Comparison of ENCODE assay signal across 13 cellular contexts in genomic region chr3:50573566-50574279, GRCh38. TPM values are rescaled to one million over a fixed set of nuclear protein-coding genes. Genes with fewer than 3 reads are reported as not detected.
A peak's percentile ranks its signal among the peaks of the same experiment; 100 is the strongest.
DNase-seq lines count a peak whose midpoint lies in the region; ATAC-seq, FAIRE-seq and TF ChIP-seq lines count a peak whose summit lies in the region.
"Had no signal": no experiment of that assay in that cellular context is flagged by ENCODE, and none has a peak within 500 bp of the region (broad histone marks: within the 10 kb centered on the region; RNA-seq: fewer than 3 reads in every experiment).

No MANE protein-coding gene starts in this region.

- H3K36me3 Mint-ChIP-seq in activated naive CD8-positive, alpha-beta T cell treated with anti-CD3 and anti-CD28 coated beads, Interleukin-2, amount 10 ng/mL, durations not matched to agents 7 days and 5 days: peaks cover 51% of the 10 kb centered on the region

- H2AFZ ChIP-seq in HepG2 (ENCODE audit: low read length): no peak overlapping the region

- intact Hi-C loops in HepG2 (cut with micrococcal nuclease; ENCODE audit: unreplicated experiment) (loop anchor here (2.0 kb wide), 1 partner anchor 15 kb away; no protein-coding TSS in a partner anchor), right lobe of liver (cut with DNase I) (loop anchor here (2.0 to 5.0 kb wide), 2 partner anchors 39 kb away; partner anchors contain the start of gene CISH (in 1 of the 2)), tibial artery (cut with DNase I; ENCODE audit: low total_unique reads) (loop anchor here (10.0 kb wide), 1 partner anchor 811 kb away; the partner anchor contains the start of gene MANF)

- H3K4me3 Mint-ChIP-seq in activated naive CD8-positive, alpha-beta T cell treated with anti-CD3 and anti-CD28 coated beads, Interleukin-2, amount 10 ng/mL, durations not matched to agents 7 days and 5 days: peak overlapping the region; percentile 96

- 91% methylated on average over 7 of the region's 7 CpGs for WGBS in HepG2 (ENCODE audit: low lambda C conversion rate)
- WGBS in right lobe of liver (ENCODE audit: insufficient coverage, low coverage, low lambda C conversion rate, missing lambda C conversion rate): 68% methylated on average over 3 of the region's 7 CpGs

- no peaks in the 10 kb centered on the region for H3K79me2 ChIP-seq in HepG2 (ENCODE audit: insufficient read depth, low read length)

- H3K4me3 ChIP-seq in HepG2 (replicated peaks in 1 of 3; ENCODE audit: insufficient read depth in 1 of 3, low read depth in 2 of 3, low read length in 3 of 3) (no peak overlapping the region), right lobe of liver (no peak overlapping the region), tibial artery (no peak overlapping the region)
- H3K4me3 ChIP-seq: A549 had no signal

- ATAC-seq in HepG2 (no peak), right lobe of liver (no peak), HG02763 (IDR thresholded peaks at IDR 0.05; ENCODE audit: unreplicated experiment) (no peak)
- ATAC-seq in activated naive CD8-positive, alpha-beta T cell treated with anti-CD3 and anti-CD28 coated beads, Interleukin-2, amount 10 ng/mL, durations not matched to agents 7 days and 5 days (ENCODE audit: low read depth): peak; percentile 49
- ATAC-seq: A549 had no signal

- TF ChIP-seq EP300 in HepG2 (IDR thresholded peaks at IDR 0.05; ENCODE audit: low read depth in 2 of 2, low read length in 2 of 2) (no peak), HepG2 (CRISPR knock-in tag; IDR thresholded peaks at IDR 0.05; ENCODE audit: borderline replicate concordance) (no peak)

- H3K27ac ChIP-seq in HepG2 (ENCODE audit: extremely low read length, insufficient read depth, low read length) (no peak overlapping the region), right lobe of liver (no peak overlapping the region), tibial artery (no peak overlapping the region)
- H3K27ac ChIP-seq: A549 had no signal

- no peaks in the 10 kb centered on the region; a peak in 1 of 5 replicates for H3K27me3 ChIP-seq in HepG2 (ENCODE audit: control insufficient read depth in 1 of 2, insufficient read depth in 2 of 2, low read length in 2 of 2)
- H3K27me3 ChIP-seq in right lobe of liver: no peaks in the 10 kb centered on the region
- no peaks in the 10 kb centered on the region for H3K27me3 ChIP-seq in tibial artery

- H3K4me2 ChIP-seq in HepG2 (ENCODE audit: low read depth, low read length): no peak overlapping the region
- H3K4me2 ChIP-seq: A549 had no signal

- TF ChIP-seq RAD21 in HepG2 (CRISPR knock-in tag; IDR thresholded peaks at IDR 0.05): no peak

- 0 out of 4 replicates have a peak, but pooled peaks of 1 of the 2 experiments have one; percentile 31 for TF ChIP-seq POLR2A in HepG2 (IDR thresholded peaks at IDR 0.05; ENCODE audit: insufficient read depth in 1 of 2, low read depth in 2 of 2, low read length in 2 of 2)
- no peak for TF ChIP-seq POLR2A in right lobe of liver (IDR thresholded peaks at IDR 0.05)

- DNase-seq in HepG2 (ENCODE audit: low spot score): no peak
- no peak for DNase-seq in right lobe of liver
- DNase-seq in activated naive CD8-positive, alpha-beta T cell treated with anti-CD3 and anti-CD28 coated beads, Interleukin-2, amount 10 ng/mL, durations not matched to agents 7 days and 5 days: peak; percentile 86
- peak; percentile 87 for DNase-seq in stimulated activated CD4-positive, alpha-beta T cell treated with anti-CD3 and anti-CD28 coated beads, Interleukin-1b, Interleukin-23, amount 100 ng/mL, for 48 hours
- DNase-seq in GM13977 (ENCODE audit: low spot score): no peak
- no peak for DNase-seq in NCI-H524 treated with DMSO at 0.1 percent for 48 hours (lab: John Stamatoyannopoulos, UW)
- no peak for DNase-seq in tibial artery
- DNase-seq: NCI-H2081, nucleus accumbens, SIG-M5 had no signal

- no peaks in the 10 kb centered on the region for H3K9me3 Mint-ChIP-seq in activated naive CD8-positive, alpha-beta T cell treated with anti-CD3 and anti-CD28 coated beads, Interleukin-2, amount 10 ng/mL, durations not matched to agents 7 days and 5 days

- H3K36me3 ChIP-seq in HepG2 (replicated peaks in 1 of 2; ENCODE audit: control insufficient read depth in 1 of 2, insufficient read depth in 2 of 2, low read length in 2 of 2): no peaks in the 10 kb centered on the region; a peak in 2 of 5 replicates
- peaks cover 0 to 3% (median 0%) of the 10 kb centered on the region in 4 donors for H3K36me3 ChIP-seq in right lobe of liver
- H3K36me3 ChIP-seq in tibial artery: peaks cover 0 to 58% (median 30%) of the 10 kb centered on the region in 3 donors

- H3K4me1 ChIP-seq in HepG2 (ENCODE audit: insufficient read depth, low read length) (peaks cover 34% of the 10 kb centered on the region), right lobe of liver (peaks cover 0 to 24% (median 10%) of the 10 kb centered on the region in 4 donors), tibial artery (peaks cover 0 to 22% (median 11%) of the 10 kb centered on the region in 4 donors)

- H3K27me3 Mint-ChIP-seq in activated naive CD8-positive, alpha-beta T cell treated with anti-CD3 and anti-CD28 coated beads, Interleukin-2, amount 10 ng/mL, durations not matched to agents 7 days and 5 days: no peaks in the 10 kb centered on the region

- no peaks in the 10 kb centered on the region for H4K20me1 ChIP-seq in HepG2 (ENCODE audit: insufficient read depth, low read length)

- POLR2A ChIA-PET in HepG2 (lab: Yijun Ruan, JAX): interaction anchor here (1.5 kb wide), 1 partner anchor 38 kb away, joined by 9 read pairs; the partner anchor contains the start of gene CISH
- POLR2A ChIA-PET in activated naive CD8-positive, alpha-beta T cell treated with anti-CD3 and anti-CD28 coated beads, Interleukin-2, amount 10 ng/mL, durations not matched to agents 7 days and 5 days (lab: Charles Lee): interaction anchor here (1.1 to 26.1 kb wide), 8 partner anchors 8 to 811 kb away, joined by 5 to 3572 read pairs (median 38); partner anchors contain the start of genes CISH, MANF, MAPKAPK3 and RASSF1

- BruUV-seq in HepG2 (replicated peaks; lab: Mats Ljungman, UMichigan): no TSS peak

- H3K9ac ChIP-seq in HepG2 (ENCODE audit: insufficient read depth, low read depth, low read length): no peak overlapping the region

- FAIRE-seq in HepG2 (lab: Jason Lieb, UNC): no peak
- FAIRE-seq: A549, endometrium had no signal

- TF ChIP-seq CTCF in HepG2 (CRISPR knock-in tag; IDR thresholded peaks at IDR 0.05) (peak; percentile 30; the same call in 1 of the 2 replicates), right lobe of liver (IDR thresholded peaks at IDR 0.05) (peak in 1 of 4 donors; percentile 10), GM13977 (IDR thresholded peaks at IDR 0.05; ENCODE audit: extremely low read depth, insufficient read depth, missing control alignments) (no peak), tibial artery (IDR thresholded peaks at IDR 0.05) (no peak)

- CTCF ChIA-PET in HepG2 (lab: Yijun Ruan, JAX; ENCODE audit: low intra/inter-chr PET ratio, low total read pairs): interaction anchor here (7.2 kb wide), 1 partner anchor 40 kb away, joined by 182 read pairs; the partner anchor contains the start of genes CISH and MAPKAPK3

- in situ Hi-C loops in HepG2 (cut with HindIII; ENCODE audit: extremely low pct_ligation_motif_present, low pct_unique_long_range_greater_than_20kb): loop anchor here (5.0 kb wide), 3 partner anchors 39 to 809 kb away; partner anchors contain the start of gene CISH
- in situ Hi-C loops in GM13977 (cut with MboI; ENCODE audit: low pct_unique_long_range_greater_than_20kb, low sequenced_read_pairs, unreplicated experiment): no loop called here

- peaks cover 70% of the 10 kb centered on the region for H3K4me1 Mint-ChIP-seq in activated naive CD8-positive, alpha-beta T cell treated with anti-CD3 and anti-CD28 coated beads, Interleukin-2, amount 10 ng/mL, durations not matched to agents 7 days and 5 days

- H3K9me3 ChIP-seq in HepG2 (ENCODE audit: low read length): no peaks in the 10 kb centered on the region
- no peaks in the 10 kb centered on the region for H3K9me3 ChIP-seq in right lobe of liver
- H3K9me3 ChIP-seq in tibial artery: no peaks in the 10 kb centered on the region
- H3K9me3 ChIP-seq: A549 had no signal

- peak overlapping the region; percentile 99 for H3K27ac Mint-ChIP-seq in activated naive CD8-positive, alpha-beta T cell treated with anti-CD3 and anti-CD28 coated beads, Interleukin-2, amount 10 ng/mL, durations not matched to agents 7 days and 5 days

RNA-seq across cellular contexts. Expression of gene HEMK1, which starts 4.4 kb away (rescaled TPM):
- total RNA-seq in HepG2 (2016; rRNA removed; fragmentation: Illumina TruSeq; extraction: Trizol): 6.3 and 9.8 TPM in 2 replicates
- total RNA-seq in HepG2 (2016; cell fraction: cytosol; rRNA removed; fragmentation: Illumina TruSeq; extraction: Trizol; ENCODE audit: low read depth): 3.3 and 3.8 TPM in 2 replicates
- 4.7 and 8.7 TPM in 2 replicates for total RNA-seq in HepG2 (2016; cell fraction: insoluble cytoplasmic fraction; rRNA removed; fragmentation: Illumina TruSeq; extraction: Trizol)
- 6.7 and 7.4 TPM in 2 replicates for total RNA-seq in HepG2 (2016; cell fraction: membrane; rRNA removed; fragmentation: Illumina TruSeq; extraction: Trizol)
- total RNA-seq in HepG2 (2016; cell fraction: nucleus; rRNA removed; fragmentation: Illumina TruSeq; extraction: Trizol): 10.1 and 13.3 TPM in 2 replicates
- polyA plus RNA-seq in HepG2 (2011; rRNA removed): 12.6 and 16.2 TPM in 2 replicates
- 6.7 and 8.8 TPM in 2 replicates for polyA plus RNA-seq in HepG2 (2011; cell fraction: cytosol; rRNA removed)
- polyA plus RNA-seq in HepG2 (2011; cell fraction: nucleus; rRNA removed): 54.5 and 63.4 TPM in 2 replicates
- polyA plus RNA-seq in HepG2 (2012): 7.1 and 8.2 TPM in 2 replicates
- polyA plus RNA-seq in HepG2 (2016; cell fraction: cytosol; fragmentation: Illumina TruSeq; extraction: Trizol; ENCODE audit: low read depth): 4.2 and 5.6 TPM in 2 replicates
- 3.7 and 6.3 TPM in 2 replicates for polyA plus RNA-seq in HepG2 (2016; cell fraction: insoluble cytoplasmic fraction; fragmentation: Illumina TruSeq; extraction: Trizol; ENCODE audit: low read depth)
- polyA plus RNA-seq in HepG2 (2016; cell fraction: membrane; fragmentation: Illumina TruSeq; extraction: Trizol; ENCODE audit: low read depth): 4.9 TPM in 2 replicates
- polyA plus RNA-seq in HepG2 (2016; cell fraction: nucleus; fragmentation: Illumina TruSeq; extraction: Trizol; ENCODE audit: insufficient read depth, low read depth): 20.5 and 21.1 TPM in 2 replicates
- 15.2 and 19.7 TPM in 2 replicates for polyA minus RNA-seq in HepG2 (2011; rRNA and poly(A)+ RNA removed; ENCODE audit: low replicate concordance)
- polyA minus RNA-seq in HepG2 (2011; cell fraction: cytosol; rRNA and poly(A)+ RNA removed): 2.2 and 4.5 TPM in 2 replicates
- 25.0 and 25.6 TPM in 2 replicates for polyA minus RNA-seq in HepG2 (2011; cell fraction: nucleus; rRNA and poly(A)+ RNA removed)
- 10 to 100 TPM; 10.5 to 19.4 (median 14.0) TPM for total RNA-seq in right lobe of liver
- 100 to 1,000 TPM in 1 of 2 experiments, 10 to 100 TPM in 1; 97.4 to 102 TPM for total RNA-seq in activated naive CD8-positive, alpha-beta T cell treated with anti-CD3 and anti-CD28 coated beads, Interleukin-2, amount 10 ng/mL, durations not matched to agents 7 days and 5 days

RNA-seq across cellular contexts. Expression of gene C3orf18, which starts 6.2 kb away (rescaled TPM):
- total RNA-seq in HepG2 (2016; rRNA removed; fragmentation: Illumina TruSeq; extraction: Trizol) (1.2 and 1.6 TPM in 2 replicates), right lobe of liver (1 to 10 TPM; 2.0 to 7.8 (median 2.8) TPM)
- total RNA-seq in HepG2 (2016; cell fraction: cytosol; rRNA removed; fragmentation: Illumina TruSeq; extraction: Trizol; ENCODE audit: low read depth): 1.2 and 1.5 TPM in 2 replicates
- 0.88 and 1.5 TPM in 2 replicates for total RNA-seq in HepG2 (2016; cell fraction: insoluble cytoplasmic fraction; rRNA removed; fragmentation: Illumina TruSeq; extraction: Trizol)
- 2.2 and 3.1 TPM in 2 replicates for total RNA-seq in HepG2 (2016; cell fraction: membrane; rRNA removed; fragmentation: Illumina TruSeq; extraction: Trizol)
- 0.97 and 1.1 TPM in 2 replicates for total RNA-seq in HepG2 (2016; cell fraction: nucleus; rRNA removed; fragmentation: Illumina TruSeq; extraction: Trizol)
- 4.6 and 4.8 TPM in 2 replicates for polyA plus RNA-seq in HepG2 (2011; rRNA removed)
- polyA plus RNA-seq in HepG2 (2011; cell fraction: cytosol; rRNA removed): 3.8 and 4.2 TPM in 2 replicates
- polyA plus RNA-seq in HepG2 (2011; cell fraction: nucleus; rRNA removed): 8.1 and 8.7 TPM in 2 replicates
- polyA plus RNA-seq in HepG2 (2012): 1.7 and 1.8 TPM in 2 replicates
- 1.5 and 1.8 TPM in 2 replicates for polyA plus RNA-seq in HepG2 (2016; cell fraction: cytosol; fragmentation: Illumina TruSeq; extraction: Trizol; ENCODE audit: low read depth)
- polyA plus RNA-seq in HepG2 (2016; cell fraction: insoluble cytoplasmic fraction; fragmentation: Illumina TruSeq; extraction: Trizol; ENCODE audit: low read depth): 0.85 and 1.2 TPM in 2 replicates
- polyA plus RNA-seq in HepG2 (2016; cell fraction: membrane; fragmentation: Illumina TruSeq; extraction: Trizol; ENCODE audit: low read depth): 2.3 and 2.4 TPM in 2 replicates
- polyA plus RNA-seq in HepG2 (2016; cell fraction: nucleus; fragmentation: Illumina TruSeq; extraction: Trizol; ENCODE audit: insufficient read depth, low read depth): 1.6 and 2.3 TPM in 2 replicates
- 6.2 and 6.4 TPM in 2 replicates for polyA minus RNA-seq in HepG2 (2011; rRNA and poly(A)+ RNA removed; ENCODE audit: low replicate concordance)
- 1.5 and 2.3 TPM in 2 replicates for polyA minus RNA-seq in HepG2 (2011; cell fraction: cytosol; rRNA and poly(A)+ RNA removed)
- 1.8 and 3.5 TPM in 2 replicates for polyA minus RNA-seq in HepG2 (2011; cell fraction: nucleus; rRNA and poly(A)+ RNA removed)
- 10 to 100 TPM; 53.2 to 58.4 TPM for total RNA-seq in activated naive CD8-positive, alpha-beta T cell treated with anti-CD3 and anti-CD28 coated beads, Interleukin-2, amount 10 ng/mL, durations not matched to agents 7 days and 5 days

RNA-seq across cellular contexts. Expression of gene CISH, which starts 37.9 kb away (rescaled TPM):
- total RNA-seq in HepG2 (2016; rRNA removed; fragmentation: Illumina TruSeq; extraction: Trizol): 0.73 and 0.91 TPM in 2 replicates
- 0.20 and 0.44 TPM in 2 replicates for total RNA-seq in HepG2 (2016; cell fraction: cytosol; rRNA removed; fragmentation: Illumina TruSeq; extraction: Trizol; ENCODE audit: low read depth)
- total RNA-seq in HepG2 (2016; cell fraction: insoluble cytoplasmic fraction; rRNA removed; fragmentation: Illumina TruSeq; extraction: Trizol): 0.82 and 1.2 TPM in 2 replicates
- total RNA-seq in HepG2 (2016; cell fraction: membrane; rRNA removed; fragmentation: Illumina TruSeq; extraction: Trizol): 1.2 and 1.4 TPM in 2 replicates
- 0.81 and 0.85 TPM in 2 replicates for total RNA-seq in HepG2 (2016; cell fraction: nucleus; rRNA removed; fragmentation: Illumina TruSeq; extraction: Trizol)
- polyA plus RNA-seq in HepG2 (2011; rRNA removed): 1.5 and 2.8 TPM in 2 replicates
- 1.5 and 1.7 TPM in 2 replicates for polyA plus RNA-seq in HepG2 (2011; cell fraction: cytosol; rRNA removed)
- 4.4 and 7.4 TPM in 2 replicates for polyA plus RNA-seq in HepG2 (2011; cell fraction: nucleus; rRNA removed)
- polyA plus RNA-seq in HepG2 (2012): 2.1 and 2.9 TPM in 2 replicates
- polyA plus RNA-seq in HepG2 (2016; cell fraction: cytosol; fragmentation: Illumina TruSeq; extraction: Trizol; ENCODE audit: low read depth): 0.21 and 0.27 TPM in 2 replicates
- polyA plus RNA-seq in HepG2 (2016; cell fraction: insoluble cytoplasmic fraction; fragmentation: Illumina TruSeq; extraction: Trizol; ENCODE audit: low read depth): 1.9 and 2.2 TPM in 2 replicates
- polyA plus RNA-seq in HepG2 (2016; cell fraction: membrane; fragmentation: Illumina TruSeq; extraction: Trizol; ENCODE audit: low read depth): 0.84 and 1.0 TPM in 2 replicates
- 1.9 and 3.2 TPM in 2 replicates for polyA plus RNA-seq in HepG2 (2016; cell fraction: nucleus; fragmentation: Illumina TruSeq; extraction: Trizol; ENCODE audit: insufficient read depth, low read depth)
- 1.9 and 6.3 TPM in 2 replicates for polyA minus RNA-seq in HepG2 (2011; rRNA and poly(A)+ RNA removed; ENCODE audit: low replicate concordance)
- polyA minus RNA-seq in HepG2 (2011; cell fraction: cytosol; rRNA and poly(A)+ RNA removed): 1.6 and 2.8 TPM in 2 replicates
- polyA minus RNA-seq in HepG2 (2011; cell fraction: nucleus; rRNA and poly(A)+ RNA removed): 2.6 and 4.6 TPM in 2 replicates
- 10 to 100 TPM in 4 of 6 experiments, 1 to 10 TPM in 2; 5.3 to 28.1 (median 17.8) TPM for total RNA-seq in right lobe of liver
- total RNA-seq in activated naive CD8-positive, alpha-beta T cell treated with anti-CD3 and anti-CD28 coated beads, Interleukin-2, amount 10 ng/mL, durations not matched to agents 7 days and 5 days: 100 to 1,000 TPM; 365 to 400 TPM

RNA-seq across cellular contexts. Expression of gene MAPKAPK3, which starts 43.2 kb away (rescaled TPM):
- total RNA-seq in HepG2 (2016; rRNA removed; fragmentation: Illumina TruSeq; extraction: Trizol): 41.2 and 48.5 TPM in 2 replicates
- 18.9 and 21.3 TPM in 2 replicates for total RNA-seq in HepG2 (2016; cell fraction: cytosol; rRNA removed; fragmentation: Illumina TruSeq; extraction: Trizol; ENCODE audit: low read depth)
- total RNA-seq in HepG2 (2016; cell fraction: insoluble cytoplasmic fraction; rRNA removed; fragmentation: Illumina TruSeq; extraction: Trizol): 40.5 and 43.9 TPM in 2 replicates
- 51.7 and 60.5 TPM in 2 replicates for total RNA-seq in HepG2 (2016; cell fraction: membrane; rRNA removed; fragmentation: Illumina TruSeq; extraction: Trizol)
- 21.2 and 24.7 TPM in 2 replicates for total RNA-seq in HepG2 (2016; cell fraction: nucleus; rRNA removed; fragmentation: Illumina TruSeq; extraction: Trizol)
- 39.9 and 46.2 TPM in 2 replicates for polyA plus RNA-seq in HepG2 (2011; rRNA removed)
- polyA plus RNA-seq in HepG2 (2011; cell fraction: cytosol; rRNA removed): 40.2 and 41.3 TPM in 2 replicates
- 23.0 and 28.1 TPM in 2 replicates for polyA plus RNA-seq in HepG2 (2011; cell fraction: nucleus; rRNA removed)
- polyA plus RNA-seq in HepG2 (2012): 21.8 and 22.2 TPM in 2 replicates
- polyA plus RNA-seq in HepG2 (2016; cell fraction: cytosol; fragmentation: Illumina TruSeq; extraction: Trizol; ENCODE audit: low read depth): 23.5 and 31.3 TPM in 2 replicates
- polyA plus RNA-seq in HepG2 (2016; cell fraction: insoluble cytoplasmic fraction; fragmentation: Illumina TruSeq; extraction: Trizol; ENCODE audit: low read depth): 53.8 and 56.3 TPM in 2 replicates
- 50.2 and 54.3 TPM in 2 replicates for polyA plus RNA-seq in HepG2 (2016; cell fraction: membrane; fragmentation: Illumina TruSeq; extraction: Trizol; ENCODE audit: low read depth)
- polyA plus RNA-seq in HepG2 (2016; cell fraction: nucleus; fragmentation: Illumina TruSeq; extraction: Trizol; ENCODE audit: insufficient read depth, low read depth): 31.0 and 31.6 TPM in 2 replicates
- polyA minus RNA-seq in HepG2 (2011; rRNA and poly(A)+ RNA removed; ENCODE audit: low replicate concordance): 48.5 and 89.7 TPM in 2 replicates
- polyA minus RNA-seq in HepG2 (2011; cell fraction: cytosol; rRNA and poly(A)+ RNA removed): 15.7 and 16.5 TPM in 2 replicates
- 13.4 and 16.9 TPM in 2 replicates for polyA minus RNA-seq in HepG2 (2011; cell fraction: nucleus; rRNA and poly(A)+ RNA removed)
- 10 to 100 TPM; 16.6 to 21.4 (median 18.6) TPM for total RNA-seq in right lobe of liver
- 100 to 1,000 TPM; 176 to 195 TPM for total RNA-seq in activated naive CD8-positive, alpha-beta T cell treated with anti-CD3 and anti-CD28 coated beads, Interleukin-2, amount 10 ng/mL, durations not matched to agents 7 days and 5 days

Comparison
In these comparisons a context has a peak if more than half of its experiments do, and no peak if none do; other contexts are left out.
1. DNase-seq: peak in activated naive CD8-positive, alpha-beta T cell treated with anti-CD3 and anti-CD28 coated beads, Interleukin-2, amount 10 ng/mL, durations not matched to agents 7 days and 5 days (single experiment) and stimulated activated CD4-positive, alpha-beta T cell treated with anti-CD3 and anti-CD28 coated beads, Interleukin-1b, Interleukin-23, amount 100 ng/mL, for 48 hours (single experiment); none in HepG2 (single experiment), right lobe of liver (0 of 3), GM13977 (single experiment), NCI-H524 treated with DMSO at 0.1 percent for 48 hours (single experiment) and tibial artery (0 of 2).
2. RNA of gene C3orf18, which starts 6.2 kb away (total RNA-seq): 53.2 to 58.4 TPM in activated naive CD8-positive, alpha-beta T cell treated with anti-CD3 and anti-CD28 coated beads, Interleukin-2, amount 10 ng/mL, durations not matched to agents 7 days and 5 days; 2.0 to 7.8 TPM in right lobe of liver and 0.88 to 3.1 TPM in HepG2; every median in the first group is over 4 times any median in the second.
3. RNA of gene CISH, which starts 37.9 kb away (total RNA-seq): 365 to 400 TPM in activated naive CD8-positive, alpha-beta T cell treated with anti-CD3 and anti-CD28 coated beads, Interleukin-2, amount 10 ng/mL, durations not matched to agents 7 days and 5 days; 5.3 to 28.1 TPM in right lobe of liver and 0.20 to 1.4 TPM in HepG2; every median in the first group is over 10 times any median in the second.